13 cellular contexts compared by ENCODE assay signal in genomic region chr11:1568451-1568911, GRCh38. TPM values are rescaled to one million over a fixed set of nuclear protein-coding genes. Genes with fewer than 3 reads are reported as not detected.
A peak's percentile ranks its signal among the peaks of the same experiment; 100 is the strongest.
DNase-seq lines count a peak whose midpoint lies in the region; FAIRE-seq and TF ChIP-seq lines count a peak whose summit lies in the region.
"Had no signal": no experiment of that assay in that cellular context is flagged by ENCODE, and none has a peak within 500 bp of the region (broad histone marks: within the 10 kb centered on the region; RNA-seq: fewer than 3 reads in every experiment).

No MANE protein-coding gene starts in this region.

- TF ChIP-seq EP300 in H1 (IDR thresholded peaks at IDR 0.05; ENCODE audit: borderline replicate concordance in 1 of 2, low read depth in 2 of 2, low read length in 2 of 2) = no peak

- H2BK20ac ChIP-seq in H1 (ENCODE audit: low read length) = no peak overlapping the region

- no peak overlapping the region for H3K4ac ChIP-seq in H1 (replicated peaks; ENCODE audit: insufficient read length, low read depth, low read length)

- CTCF ChIA-PET in H1 (lab: Charles Lee; ENCODE audit: partially characterized antibody) = interaction anchor here (1.1 to 9.1 kb wide), 6 partner anchors 13 to 55 kb away, joined by 3 to 100 read pairs (median 7); no protein-coding TSS in a partner anchor

- 0 out of 2 replicates have a peak overlapping the region, but pooled peaks have one; percentile 48 for H3K18ac ChIP-seq in H1 (ENCODE audit: extremely low read depth, low read length)

- 0 out of 2 replicates have a peak overlapping the region, but pooled peaks have one; percentile 33 for H2AK5ac ChIP-seq in H1 (ENCODE audit: low read depth, low read length)

- H3K4me3 ChIP-seq in H1 (ENCODE audit: extremely low read depth in 1 of 4, insufficient read depth in 2 of 4, low read depth in 3 of 4, low read length in 4 of 4) = 0 out of 8 replicates have a peak overlapping the region, but pooled peaks of 1 of the 4 experiments have one; percentile 13
- H3K4me3 ChIP-seq in stomach smooth muscle (ENCODE audit: low read length in 2 of 2) = peak overlapping the region in 1 of 2 donors; percentile 15
- no peak overlapping the region for H3K4me3 ChIP-seq in prostate gland
- H3K4me3 ChIP-seq: smooth muscle cell had no signal

- H4K8ac ChIP-seq in H1 (ENCODE audit: extremely low read depth, insufficient read depth, low read length) = no peak overlapping the region

- H3K4me1 ChIP-seq in H1 (replicated peaks in 1 of 4; ENCODE audit: control insufficient read depth in 3 of 4, insufficient read depth in 4 of 4, low read length in 3 of 4) = peaks cover 0 to 55% (median 41%) of the 10 kb centered on the region in 4 experiments; a peak in 6 of 7 replicates
- peaks cover 61% of the 10 kb centered on the region for H3K4me1 ChIP-seq in stomach smooth muscle (ENCODE audit: control insufficient read depth, insufficient read depth, low read length)
- H3K4me1 ChIP-seq in prostate gland (replicated peaks) = peaks cover 6% of the 10 kb centered on the region

- H3K27me3 ChIP-seq in H1 (replicated peaks in 1 of 4; ENCODE audit: control insufficient read depth in 3 of 4, extremely low read depth in 1 of 4, insufficient read depth in 3 of 4, low read length in 3 of 4) (peaks cover 11 to 35% (median 30%) of the 10 kb centered on the region in 4 experiments), stomach smooth muscle (ENCODE audit: control insufficient read depth in 1 of 2, insufficient read depth in 2 of 2, low read length in 2 of 2) (no peaks in the 10 kb centered on the region), prostate gland (replicated peaks; ENCODE audit: insufficient read depth) (no peaks in the 10 kb centered on the region)

- FAIRE-seq in H1 (lab: Jason Lieb, UNC) = no peak

- 0 out of 2 replicates have a peak overlapping the region, but pooled peaks have one; percentile 27 for H2BK12ac ChIP-seq in H1 (ENCODE audit: low read depth, low read length)

- POLR2A ChIA-PET in H1 (lab: Charles Lee; ENCODE audit: partially characterized antibody) = interaction anchor here (0.9 to 6.9 kb wide), 3 partner anchors 11 to 20 kb away, joined by 3 to 58 read pairs (median 4); no protein-coding TSS in a partner anchor

- intact Hi-C loops in prostate gland (cut with DNase I) = no loop called here

- no peaks in the 10 kb centered on the region for H3K9me3 ChIP-seq in H1 (ENCODE audit: insufficient read depth in 2 of 2, low read depth in 1 of 2, low read length in 1 of 2)
- H3K9me3 ChIP-seq in stomach smooth muscle (ENCODE audit: control insufficient read depth in 2 of 2, low read length in 2 of 2) = no peaks in the 10 kb centered on the region
- H3K9me3 ChIP-seq in prostate gland = no peaks in the 10 kb centered on the region
- H3K9me3 ChIP-seq: BE2C had no signal

- no peaks in the 10 kb centered on the region for H3K79me1 ChIP-seq in H1 (ENCODE audit: low read depth, low read length)

- H3K36me3 ChIP-seq in H1 (ENCODE audit: control insufficient read depth in 2 of 4, insufficient read depth in 4 of 4, low read length in 3 of 4) (no peaks in the 10 kb centered on the region), stomach smooth muscle (ENCODE audit: control insufficient read depth in 2 of 2, insufficient read depth in 2 of 2, low read length in 2 of 2) (peaks cover 0 to 2% of the 10 kb centered on the region in 2 donors), prostate gland (no peaks in the 10 kb centered on the region)
- H3K36me3 ChIP-seq: BE2C had no signal

- H3K4me2 ChIP-seq in H1 (ENCODE audit: insufficient read depth in 1 of 2, low read depth in 2 of 2, low read length in 2 of 2) = peak overlapping the region; percentile 12 to 60; a peak in 3 of 4 replicates
- H3K4me2 ChIP-seq: smooth muscle cell had no signal

- H2BK15ac ChIP-seq in H1 (ENCODE audit: low read length) = no peak overlapping the region

- H2BK120ac ChIP-seq in H1 (replicated peaks; ENCODE audit: low read depth, low read length) = no peak overlapping the region

- TF ChIP-seq CTCF in H1 (IDR thresholded peaks at IDR 0.05; ENCODE audit: control extremely low read depth in 1 of 3, insufficient read depth in 1 of 3, low read depth in 1 of 3, low read length in 3 of 3) = no peak
- no peak for TF ChIP-seq CTCF in prostate gland (IDR thresholded peaks at IDR 0.05)

- H3K79me2 ChIP-seq in H1 (ENCODE audit: control insufficient read depth in 1 of 2, insufficient read depth in 2 of 2, low read length in 2 of 2) = no peaks in the 10 kb centered on the region

- H3K23me2 ChIP-seq in H1 (ENCODE audit: low read depth, low read length) = no peaks in the 10 kb centered on the region; the same call in 1 of the 2 replicates

- H3K9ac ChIP-seq in H1 (replicated peaks in 1 of 4; ENCODE audit: extremely low read depth in 1 of 4, low read depth in 3 of 4, low read length in 3 of 4) (no peak overlapping the region), stomach smooth muscle (ENCODE audit: low read length in 2 of 2) (no peak overlapping the region)

- H2AFZ ChIP-seq in H1 (ENCODE audit: low read length) = no peak overlapping the region

- 0 out of 2 replicates have a peak overlapping the region, but pooled peaks have one; percentile 66 for H2BK5ac ChIP-seq in H1 (ENCODE audit: low read depth, low read length)

- H4K20me1 ChIP-seq in H1 (replicated peaks in 1 of 2; ENCODE audit: control insufficient read depth in 1 of 2, insufficient read depth in 2 of 2, low read length in 2 of 2) = peaks cover 4 to 23% of the 10 kb centered on the region in 2 experiments

- DNase-seq in activated CD8-positive, alpha-beta memory T cell treated with anti-CD3 and anti-CD28 coated beads, Interleukin-2, amount 50 U/mL, for 1 hour (ENCODE audit: extremely low read depth) = peak; percentile 49
- DNase-seq in activated CD8-positive, alpha-beta memory T cell treated with anti-CD3 and anti-CD28 coated beads for 24 hours = no peak
- DNase-seq in NCI-H345 treated with DMSO at 0.1 percent for 48 hours (lab: John Stamatoyannopoulos, UW; ENCODE audit: unreplicated experiment) = peak; percentile 57
- DNase-seq in H1 (ENCODE audit: low read depth in 1 of 2, low spot score in 2 of 2) = peak in 1 of 2 experiments; percentile 82
- no peak for DNase-seq in NCI-H774 (lab: John Stamatoyannopoulos, UW)
- DNase-seq in prostate gland (ENCODE audit: low spot score) = no peak
- DNase-seq in NCI-H510A (lab: John Stamatoyannopoulos, UW) = no peak
- DNase-seq: BE2C; erythroblast; NK-92 treated with Interleukin-12 subunit alpha and Interleukin-12 subunit beta, amount 100 ng/mL, for 24 hours had no signal

- H4K91ac ChIP-seq in H1 (replicated peaks; ENCODE audit: insufficient read length, low read length) = no peak overlapping the region

- H3K23ac ChIP-seq in H1 (ENCODE audit: insufficient read length) = no peak overlapping the region

- WGBS in H1 (ENCODE audit: extremely low coverage in 1 of 2, insufficient coverage in 1 of 2, insufficient read length in 1 of 2, insufficient replicate concordance in 2 of 2, low coverage in 1 of 2, low lambda C conversion rate in 2 of 2, missing lambda C conversion rate in 1 of 2), 2 experiments = 21% methylated on average over 13 of the region's 13 CpGs; no CpG with 5 or more reads in 1 of the 2 experiments
- 54% methylated on average over 13 of the region's 13 CpGs for WGBS in prostate gland

- TF ChIP-seq RAD21 in H1 (IDR thresholded peaks at IDR 0.05 in 1 of 2, conservative IDR thresholded peaks at IDR 0.05 in 1 of 2; ENCODE audit: low read depth in 2 of 2, low read length in 2 of 2) = no peak

- no peak overlapping the region for H4K5ac ChIP-seq in H1 (ENCODE audit: insufficient read length, low read depth, low read length)

- H3K56ac ChIP-seq in H1 (replicated peaks; ENCODE audit: insufficient read length, low read depth, low read length) = no peak overlapping the region

- no peak for TF ChIP-seq POLR2A in H1 (IDR thresholded peaks at IDR 0.05; ENCODE audit: control extremely low read depth in 1 of 2, low read depth in 2 of 2, low read length in 2 of 2)
- no peak for TF ChIP-seq POLR2A in prostate gland (IDR thresholded peaks at IDR 0.05)

- H3K27ac ChIP-seq in H1 (ENCODE audit: low read depth, low read length) (no peak overlapping the region), stomach smooth muscle (ENCODE audit: low read length) (peak overlapping the region; percentile 64), prostate gland (no peak overlapping the region)
- H3K27ac ChIP-seq: HL-60 had no signal

- no peak overlapping the region for H3K14ac ChIP-seq in H1 (ENCODE audit: insufficient read length)

RNA-seq across cellular contexts. Expression of gene DUSP8, which starts 3.6 kb away (rescaled TPM):
- 2.1 and 2.8 TPM in 2 replicates for total RNA-seq in H1 (2021; fragmentation: NEBNext Ultra II Directional; extraction: Animal tissue kit (Norgen Biotek cat#: 25700))
- polyA plus RNA-seq in H1 (2011; rRNA removed) = 3.6 and 4.1 TPM in 2 replicates
- polyA plus RNA-seq in H1 (2011; cell fraction: cytosol; rRNA removed) = 2.4 TPM
- polyA plus RNA-seq in H1 (2011; cell fraction: nucleus; rRNA removed) = 4.9 TPM
- polyA plus RNA-seq in H1 (2012, experiment 1 of 2) = 2.1 to 5.2 TPM (median 4.3 TPM) in 4 replicates
- 1.3 TPM for polyA plus RNA-seq in H1 (2012, experiment 2 of 2)
- 1.7 TPM for polyA plus RNA-seq in H1 (2013, experiment 1 of 2)
- 2.1 TPM for polyA plus RNA-seq in H1 (2013, experiment 2 of 2)
- 0.90 and 5.2 TPM in 2 replicates for polyA minus RNA-seq in H1 (2011; rRNA and poly(A)+ RNA removed)
- polyA minus RNA-seq in H1 (2011; cell fraction: cytosol; rRNA and poly(A)+ RNA removed) = 2.0 TPM
- 1.7 TPM for polyA minus RNA-seq in H1 (2011; cell fraction: nucleus; rRNA and poly(A)+ RNA removed)
- total RNA-seq in prostate gland = 10 to 100 TPM in 1 of 2 donors, 1 to 10 TPM in 1; 8.8 to 17.2 TPM

RNA-seq across cellular contexts. Expression of gene KRTAP5-1, which starts 16.6 kb away (rescaled TPM):
- total RNA-seq in H1 (2021; fragmentation: NEBNext Ultra II Directional; extraction: Animal tissue kit (Norgen Biotek cat#: 25700)) = not detected in 2 replicates
- not detected in 2 replicates for polyA plus RNA-seq in H1 (2011; rRNA removed)
- polyA plus RNA-seq in H1 (2011; cell fraction: cytosol; rRNA removed) = not detected
- polyA plus RNA-seq in H1 (2011; cell fraction: nucleus; rRNA removed) = not detected
- polyA plus RNA-seq in H1 (2012, experiment 1 of 2) = 0.27 TPM in 1 of 4 replicates, not detected in the others
- not detected for polyA plus RNA-seq in H1 (2012, experiment 2 of 2)
- not detected for polyA plus RNA-seq in H1 (2013, experiment 1 of 2)
- not detected for polyA plus RNA-seq in H1 (2013, experiment 2 of 2)
- polyA minus RNA-seq in H1 (2011; rRNA and poly(A)+ RNA removed) = not detected in 2 replicates
- polyA minus RNA-seq in H1 (2011; cell fraction: cytosol; rRNA and poly(A)+ RNA removed) = not detected
- not detected for polyA minus RNA-seq in H1 (2011; cell fraction: nucleus; rRNA and poly(A)+ RNA removed)
- not detected for total RNA-seq in prostate gland
- total RNA-seq: smooth muscle cell had no signal
- polyA plus RNA-seq: smooth muscle cell had no signal

RNA-seq across cellular contexts. Expression of gene KRTAP5-2, which starts 29.6 kb away (rescaled TPM):
- not detected in 2 replicates for total RNA-seq in H1 (2021; fragmentation: NEBNext Ultra II Directional; extraction: Animal tissue kit (Norgen Biotek cat#: 25700))
- not detected in 2 replicates for polyA plus RNA-seq in H1 (2011; rRNA removed)
- not detected for polyA plus RNA-seq in H1 (2011; cell fraction: cytosol; rRNA removed)
- not detected for polyA plus RNA-seq in H1 (2011; cell fraction: nucleus; rRNA removed)
- polyA plus RNA-seq in H1 (2012, experiment 1 of 2) = 0.25 TPM in 1 of 4 replicates, not detected in the others
- not detected for polyA plus RNA-seq in H1 (2012, experiment 2 of 2)
- not detected for polyA plus RNA-seq in H1 (2013, experiment 1 of 2)
- polyA plus RNA-seq in H1 (2013, experiment 2 of 2) = not detected
- not detected in 2 replicates for polyA minus RNA-seq in H1 (2011; rRNA and poly(A)+ RNA removed)
- not detected for polyA minus RNA-seq in H1 (2011; cell fraction: cytosol; rRNA and poly(A)+ RNA removed)
- not detected for polyA minus RNA-seq in H1 (2011; cell fraction: nucleus; rRNA and poly(A)+ RNA removed)
- total RNA-seq in prostate gland = not detected
- total RNA-seq: smooth muscle cell had no signal

RNA-seq across cellular contexts. Expression of gene KRTAP5-3, which starts 39.8 kb away (rescaled TPM):
- not detected in 2 replicates for total RNA-seq in H1 (2021; fragmentation: NEBNext Ultra II Directional; extraction: Animal tissue kit (Norgen Biotek cat#: 25700))
- polyA plus RNA-seq in H1 (2011; rRNA removed) = not detected in 2 replicates
- not detected for polyA plus RNA-seq in H1 (2011; cell fraction: cytosol; rRNA removed)
- not detected for polyA plus RNA-seq in H1 (2011; cell fraction: nucleus; rRNA removed)
- polyA plus RNA-seq in H1 (2012, experiment 1 of 2) = not detected in 4 replicates
- not detected for polyA plus RNA-seq in H1 (2012, experiment 2 of 2)
- polyA plus RNA-seq in H1 (2013, experiment 1 of 2) = not detected
- not detected for polyA plus RNA-seq in H1 (2013, experiment 2 of 2)
- not detected in 2 replicates for polyA minus RNA-seq in H1 (2011; rRNA and poly(A)+ RNA removed)
- polyA minus RNA-seq in H1 (2011; cell fraction: cytosol; rRNA and poly(A)+ RNA removed) = not detected
- not detected for polyA minus RNA-seq in H1 (2011; cell fraction: nucleus; rRNA and poly(A)+ RNA removed)
- not detected for total RNA-seq in prostate gland
- total RNA-seq: smooth muscle cell had no signal
- polyA plus RNA-seq: smooth muscle cell had no signal

RNA-seq across cellular contexts. Expression of gene KRTAP5-4, which starts 53.5 kb away (rescaled TPM):
- not detected in 2 replicates for total RNA-seq in H1 (2021; fragmentation: NEBNext Ultra II Directional; extraction: Animal tissue kit (Norgen Biotek cat#: 25700))
- not detected in 2 replicates for polyA plus RNA-seq in H1 (2011; rRNA removed)
- not detected for polyA plus RNA-seq in H1 (2011; cell fraction: cytosol; rRNA removed)
- polyA plus RNA-seq in H1 (2011; cell fraction: nucleus; rRNA removed) = not detected
- not detected in 4 replicates for polyA plus RNA-seq in H1 (2012, experiment 1 of 2)
- polyA plus RNA-seq in H1 (2012, experiment 2 of 2) = not detected
- not detected for polyA plus RNA-seq in H1 (2013, experiment 1 of 2)
- not detected for polyA plus RNA-seq in H1 (2013, experiment 2 of 2)
- polyA minus RNA-seq in H1 (2011; rRNA and poly(A)+ RNA removed) = not detected in 2 replicates
- polyA minus RNA-seq in H1 (2011; cell fraction: cytosol; rRNA and poly(A)+ RNA removed) = not detected
- polyA minus RNA-seq in H1 (2011; cell fraction: nucleus; rRNA and poly(A)+ RNA removed) = not detected
- not detected for total RNA-seq in prostate gland
- total RNA-seq: smooth muscle cell had no signal
- polyA plus RNA-seq: smooth muscle cell had no signal

Comparison
In these comparisons a context has a peak if more than half of its experiments do, and no peak if none do; other contexts are left out.
1. DNase-seq: peak in activated CD8-positive, alpha-beta memory T cell treated with anti-CD3 and anti-CD28 coated beads, Interleukin-2, amount 50 U/mL, for 1 hour (single experiment) and NCI-H345 treated with DMSO at 0.1 percent for 48 hours (single experiment); none in activated CD8-positive, alpha-beta memory T cell treated with anti-CD3 and anti-CD28 coated beads for 24 hours (single experiment), NCI-H774 (single experiment), prostate gland (single experiment) and NCI-H510A (single experiment).